Comparison of ENCODE assay signal across 14 cellular contexts in the genomic region with DNA sequence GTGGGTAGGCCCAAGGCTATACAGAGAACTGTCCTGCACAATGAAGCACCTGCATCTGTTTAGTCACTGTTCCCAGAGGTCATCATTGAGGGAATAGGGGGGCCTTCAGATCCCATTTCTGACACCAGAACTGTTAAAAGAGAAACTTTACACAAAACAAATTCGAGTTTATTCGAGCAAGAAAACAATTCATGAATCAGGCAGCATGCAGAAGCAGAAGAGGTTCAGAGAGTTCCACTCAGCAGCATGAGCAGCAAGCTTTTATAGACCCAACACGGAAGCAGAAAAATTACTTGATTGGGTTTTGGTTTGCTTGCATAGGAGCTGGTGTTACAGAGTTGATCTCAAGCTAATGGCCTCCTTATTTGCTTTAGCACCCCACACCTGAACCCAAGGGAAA. TPM values are rescaled to one million over a fixed set of nuclear protein-coding genes. Genes with fewer than 3 reads are reported as not detected.
DNase-seq lines count a peak whose midpoint lies in the region; ATAC-seq, FAIRE-seq and TF ChIP-seq lines count a peak whose summit lies in the region.
"Had no signal": no experiment of that assay in that cellular context is flagged by ENCODE, and none has a peak within 500 bp of the region (broad histone marks: within the 10 kb centered on the region; RNA-seq: fewer than 3 reads in every experiment).

No MANE protein-coding gene starts in this region.

- no TSS peak for BruUV-seq in Calu3 (replicated peaks; lab: Mats Ljungman, UMichigan)

- CTCF ChIA-PET in CD4-positive, alpha-beta T cell (lab: Charles Lee), result no interaction called here
- CTCF ChIA-PET in Calu3 (lab: Charles Lee), result interaction anchor here (0.6 kb wide), 1 partner anchor 32 kb away, joined by 5 read pairs; no protein-coding TSS in a partner anchor

- H3K9me3 ChIP-seq in CD4-positive, alpha-beta T cell (ENCODE audit: control insufficient read depth, low read length), result peaks cover 6% of the 10 kb centered on the region

- H3K36me3 Mint-ChIP-seq in CD4-positive, alpha-beta T cell (ENCODE audit: low read depth), result peaks cover 28% of the 10 kb centered on the region
- H3K36me3 Mint-ChIP-seq in Calu3 (ENCODE audit: insufficient read depth, unreplicated experiment) (peaks cover 42% of the 10 kb centered on the region), naive B cell (peaks cover 4 to 11% of the 10 kb centered on the region in 2 donors)
- H3K36me3 Mint-ChIP-seq in activated T-helper 2 cell treated with anti-CD3 and anti-CD28 coated beads, Interferon-gamma antibody, Interleukin-2, Interleukin-4, amounts not matched to agents 10 μg/mL and 5 μg/mL and 100 μg/mL, durations not matched to agents 14 hours and 24 hours and 36 hours (ENCODE audit: low read depth), result peaks cover 25% of the 10 kb centered on the region

- POLR2A ChIA-PET in CD4-positive, alpha-beta T cell (lab: Charles Lee), result no interaction called here

- FAIRE-seq in HTR-8/SVneo (lab: Jason Lieb, UNC), result no peak
- FAIRE-seq: endometrium had no signal

- no peak for ATAC-seq in CD4-positive, alpha-beta T cell (ENCODE audit: poor library complexity)
- no peak for ATAC-seq in naive B cell (ENCODE audit: low read depth in 2 of 2)
- no peak for ATAC-seq in HG03025 (IDR thresholded peaks at IDR 0.05; ENCODE audit: low FRiP score, unreplicated experiment)
- ATAC-seq: foreskin keratinocyte, Right ventricle myocardium inferior had no signal

- no peaks in the 10 kb centered on the region for H3K27me3 ChIP-seq in CD4-positive, alpha-beta T cell (ENCODE audit: control insufficient read depth, insufficient read depth, low read length)
- H3K27me3 ChIP-seq: foreskin keratinocyte, suprapubic skin had no signal

- no peaks in the 10 kb centered on the region for H3K27me3 Mint-ChIP-seq in CD4-positive, alpha-beta T cell
- H3K27me3 Mint-ChIP-seq in Calu3 (ENCODE audit: unreplicated experiment) (peaks cover 25% of the 10 kb centered on the region), naive B cell (no peaks in the 10 kb centered on the region)
- peaks cover 8% of the 10 kb centered on the region for H3K27me3 Mint-ChIP-seq in activated T-helper 2 cell treated with anti-CD3 and anti-CD28 coated beads, Interferon-gamma antibody, Interleukin-2, Interleukin-4, amounts not matched to agents 10 μg/mL and 5 μg/mL and 100 μg/mL, durations not matched to agents 14 hours and 24 hours and 36 hours (ENCODE audit: low read depth)

- intact Hi-C loops in CD4-positive, alpha-beta T cell (cut with DNase I, micrococcal nuclease), result loop anchor here in 1 of 2 experiments (10.0 kb wide), 1 partner anchor 104 kb away; no protein-coding TSS in a partner anchor
- intact Hi-C loops in Calu3 (cut with micrococcal nuclease; ENCODE audit: unreplicated experiment), result no loop called here
- intact Hi-C loops in activated T-helper 2 cell treated with anti-CD3 and anti-CD28 coated beads, Interferon-gamma antibody, Interleukin-2, Interleukin-4, amounts not matched to agents 10 μg/mL and 5 μg/mL and 100 μg/mL, durations not matched to agents 14 hours and 24 hours and 36 hours (cut with micrococcal nuclease), result no loop called here

- peaks cover 3% of the 10 kb centered on the region for H3K9me3 Mint-ChIP-seq in CD4-positive, alpha-beta T cell
- peaks cover 11% of the 10 kb centered on the region for H3K9me3 Mint-ChIP-seq in Calu3 (ENCODE audit: low read depth, unreplicated experiment)
- H3K9me3 Mint-ChIP-seq in activated T-helper 2 cell treated with anti-CD3 and anti-CD28 coated beads, Interferon-gamma antibody, Interleukin-2, Interleukin-4, amounts not matched to agents 10 μg/mL and 5 μg/mL and 100 μg/mL, durations not matched to agents 14 hours and 24 hours and 36 hours, result peaks cover 13% of the 10 kb centered on the region
- H3K9me3 Mint-ChIP-seq in naive B cell, result peaks cover 4 to 15% (median 12%) of the 10 kb centered on the region in 7 donors

- H3K27ac ChIP-seq in CD4-positive, alpha-beta T cell (ENCODE audit: low read depth, low read length), result no peak overlapping the region
- H3K27ac ChIP-seq: foreskin keratinocyte, suprapubic skin had no signal

- peaks cover 34% of the 10 kb centered on the region for H3K4me1 Mint-ChIP-seq in CD4-positive, alpha-beta T cell (ENCODE audit: low read depth)
- peaks cover 19% of the 10 kb centered on the region for H3K4me1 Mint-ChIP-seq in Calu3 (ENCODE audit: low read depth, unreplicated experiment)
- H3K4me1 Mint-ChIP-seq in activated T-helper 2 cell treated with anti-CD3 and anti-CD28 coated beads, Interferon-gamma antibody, Interleukin-2, Interleukin-4, amounts not matched to agents 10 μg/mL and 5 μg/mL and 100 μg/mL, durations not matched to agents 14 hours and 24 hours and 36 hours (ENCODE audit: low read depth), result peaks cover 24% of the 10 kb centered on the region
- H3K4me1 Mint-ChIP-seq in naive B cell, result peaks cover 21 to 26% (median 22%) of the 10 kb centered on the region in 3 donors

- peak overlapping the region; percentile 99 for H3K4me3 Mint-ChIP-seq in CD4-positive, alpha-beta T cell
- H3K4me3 Mint-ChIP-seq in Calu3 (ENCODE audit: low read depth, unreplicated experiment), result peak overlapping the region; percentile 100
- H3K4me3 Mint-ChIP-seq in activated T-helper 2 cell treated with anti-CD3 and anti-CD28 coated beads, Interferon-gamma antibody, Interleukin-2, Interleukin-4, amounts not matched to agents 10 μg/mL and 5 μg/mL and 100 μg/mL, durations not matched to agents 14 hours and 24 hours and 36 hours (ENCODE audit: low read depth), result peak overlapping the region; percentile 87
- peak overlapping the region; percentile 60 to 98 (median 97) for H3K4me3 Mint-ChIP-seq in naive B cell

- TF ChIP-seq CTCF in CD4-positive, alpha-beta T cell (IDR thresholded peaks at IDR 0.05), result no peak
- no peak for TF ChIP-seq CTCF in Calu3 (IDR thresholded peaks at IDR 0.05; ENCODE audit: unreplicated experiment)

- DNase-seq in CD4-positive, alpha-beta T cell, result no peak
- DNase-seq in Calu3, result no peak
- no peak for DNase-seq in activated T-helper 2 cell treated with anti-CD3 and anti-CD28 coated beads, Interferon-gamma antibody, Interleukin-2, Interleukin-4, amounts not matched to agents 10 μg/mL and 5 μg/mL and 100 μg/mL, durations not matched to agents 14 hours and 24 hours and 36 hours (ENCODE audit: low spot score)
- no peak for DNase-seq in naive B cell
- DNase-seq in inferior parietal cortex (ENCODE audit: extremely low spot score), result no peak
- no peak for DNase-seq in HTR-8/SVneo (ENCODE audit: insufficient read length, low spot score)
- DNase-seq: caudate nucleus, foreskin keratinocyte, retina, T-helper 9 cell had no signal

- H3K27ac Mint-ChIP-seq in CD4-positive, alpha-beta T cell, result peak overlapping the region; percentile 92
- H3K27ac Mint-ChIP-seq in Calu3 (ENCODE audit: unreplicated experiment) (peak overlapping the region; percentile 100), naive B cell (peak overlapping the region in 4 of 6 donors; percentile 49 to 99 (median 80))
- H3K27ac Mint-ChIP-seq in activated T-helper 2 cell treated with anti-CD3 and anti-CD28 coated beads, Interferon-gamma antibody, Interleukin-2, Interleukin-4, amounts not matched to agents 10 μg/mL and 5 μg/mL and 100 μg/mL, durations not matched to agents 14 hours and 24 hours and 36 hours, result peak overlapping the region; percentile 86

RNA-seq across cellular contexts. Expression of gene SFSWAP, which starts 1.7 kb away (rescaled TPM):
- 10 to 100 TPM; 88.7 to 98.4 TPM for total RNA-seq in CD4-positive, alpha-beta T cell
- 68.4 and 74.2 TPM in 2 replicates for total RNA-seq in Calu3 (2022)
- 58.5 and 60.1 TPM in 2 replicates for total RNA-seq in activated T-helper 2 cell treated with anti-CD3 and anti-CD28 coated beads, Interferon-gamma antibody, Interleukin-2, Interleukin-4, amounts not matched to agents 10 μg/mL and 5 μg/mL and 100 μg/mL, durations not matched to agents 14 hours and 24 hours and 36 hours
- 10 to 100 TPM in 5 of 6 donors, 1 to 10 TPM in 1; 10.0 to 33.5 (median 19.0) TPM for polyA plus RNA-seq in naive B cell (ENCODE audit: low read depth in 6 of 6)
